Comparison of ENCODE assay signal across 15 cellular contexts in the genomic region with DNA sequence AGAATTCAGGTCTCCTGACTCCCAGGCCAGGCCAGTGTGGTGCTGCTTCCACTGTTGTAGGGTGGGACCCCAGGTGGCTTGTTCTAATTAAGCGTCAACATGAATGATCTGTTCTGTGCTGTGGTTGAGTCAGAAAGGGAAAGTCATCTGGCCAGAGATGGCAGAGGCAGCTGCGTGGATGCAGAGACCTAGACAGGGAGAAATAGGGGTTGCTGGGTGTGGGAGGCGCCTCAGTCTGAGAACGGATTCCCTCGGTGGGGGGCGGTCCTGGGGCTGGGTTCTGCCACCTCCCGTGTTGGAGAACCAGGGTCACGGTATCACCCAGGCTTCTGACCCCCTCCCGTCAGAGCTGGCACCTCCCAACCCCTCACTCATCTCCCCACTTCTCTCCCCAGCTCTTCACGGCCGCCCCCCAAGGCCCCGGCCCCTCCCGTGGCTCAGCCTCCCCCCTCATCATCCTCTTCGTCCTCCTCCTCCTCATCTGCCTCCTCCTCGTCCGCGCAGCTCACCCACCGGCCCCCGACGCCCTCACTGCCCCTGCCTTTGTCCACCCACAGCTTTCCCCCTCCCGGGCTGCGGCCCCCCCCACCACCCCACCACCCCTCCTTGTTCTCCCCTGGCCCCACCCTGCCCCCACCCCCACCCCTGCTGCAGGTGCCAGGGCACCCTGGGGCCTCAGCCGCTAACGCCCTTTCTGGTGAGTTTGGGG. TPM values are rescaled to one million over a fixed set of nuclear protein-coding genes. Genes with fewer than 3 reads are reported as not detected.
A peak's percentile ranks its signal among the peaks of the same experiment; 100 is the strongest.
DNase-seq lines count a peak whose midpoint lies in the region; ATAC-seq and TF ChIP-seq lines count a peak whose summit lies in the region.
"Had no signal": no experiment of that assay in that cellular context is flagged by ENCODE, and none has a peak within 500 bp of the region (broad histone marks: within the 10 kb centered on the region; RNA-seq: fewer than 3 reads in every experiment).

No MANE protein-coding gene starts in this region.

- peaks cover 72% of the 10 kb centered on the region for H3K36me3 ChIP-seq in CD4-positive, CD25-positive, alpha-beta regulatory T cell (ENCODE audit: control insufficient read depth, insufficient read depth, low read length)
- H3K36me3 ChIP-seq in testis (ENCODE audit: low read depth, missing control alignments), result no peaks in the 10 kb centered on the region

- peak; percentile 28 for DNase-seq in A172 (ENCODE audit: low spot score)
- DNase-seq in CD4-positive, CD25-positive, alpha-beta regulatory T cell, result no peak
- no peak for DNase-seq in activated T-helper 1 cell treated with anti-CD3 and anti-CD28 coated beads, Interleukin-12 subunit alpha, Interleukin-12 subunit beta, Interleukin-2, Interleukin-4 antibody, amounts not matched to agents 30 ng/mL and 10 ng/mL and 1 ng/mL, durations not matched to agents 14 hours and 24 hours and 36 hours (ENCODE audit: low spot score)
- DNase-seq in immature natural killer cell, result no peak
- DNase-seq in foreskin keratinocyte, result no peak
- no peak for DNase-seq in NCI-H526 treated with DMSO at 0.1 percent for 48 hours (lab: John Stamatoyannopoulos, UW)
- no peak for DNase-seq in testis
- DNase-seq in KG1 (lab: John Stamatoyannopoulos, UW), result no peak
- DNase-seq: gastrocnemius medialis, NCI-H1105, SHP77, T1000 had no signal

- no peaks in the 10 kb centered on the region for H3K9me3 ChIP-seq in CD4-positive, CD25-positive, alpha-beta regulatory T cell (ENCODE audit: control insufficient read depth in 2 of 2, low read length in 2 of 2)
- H3K9me3 ChIP-seq in testis, result no peaks in the 10 kb centered on the region
- H3K9me3 ChIP-seq: gastrocnemius medialis, thoracic aorta had no signal

- 65 to 74% methylated on average over 22 to 23 of the region's 24 CpGs for WGBS in testis, 2 donors

- no peak overlapping the region for H3K4me3 ChIP-seq in CD4-positive, CD25-positive, alpha-beta regulatory T cell (ENCODE audit: low read depth, low read length)
- no peak overlapping the region for H3K4me3 ChIP-seq in testis
- H3K4me3 ChIP-seq: cardiac muscle cell, gastrocnemius medialis, K562, thoracic aorta had no signal

- ATAC-seq in CD4-positive, CD25-positive, alpha-beta regulatory T cell (ENCODE audit: low read depth in 2 of 2), result no peak
- ATAC-seq in foreskin keratinocyte, result no peak
- ATAC-seq: gastrocnemius medialis, K562 had no signal

- intact Hi-C loops in activated T-helper 1 cell treated with anti-CD3 and anti-CD28 coated beads, Interleukin-12 subunit alpha, Interleukin-12 subunit beta, Interleukin-2, Interleukin-4 antibody, amounts not matched to agents 30 ng/mL and 10 ng/mL and 1 ng/mL, durations not matched to agents 14 hours and 24 hours and 36 hours (cut with micrococcal nuclease), result no loop called here
- intact Hi-C loops in testis (cut with DNase I; ENCODE audit: low total_unique reads), result no loop called here

- no peak for TF ChIP-seq POLR2A in testis (IDR thresholded peaks at IDR 0.05)

- H3K36me3 Mint-ChIP-seq in CD4-positive, CD25-positive, alpha-beta regulatory T cell, result peaks cover 36% of the 10 kb centered on the region
- peaks cover 53% of the 10 kb centered on the region for H3K36me3 Mint-ChIP-seq in activated T-helper 1 cell treated with anti-CD3 and anti-CD28 coated beads, Interleukin-12 subunit alpha, Interleukin-12 subunit beta, Interleukin-2, Interleukin-4 antibody, amounts not matched to agents 30 ng/mL and 10 ng/mL and 1 ng/mL, durations not matched to agents 14 hours and 24 hours and 36 hours (ENCODE audit: low read depth)
- peaks cover 16 to 35% (median 18%) of the 10 kb centered on the region in 3 donors for H3K36me3 Mint-ChIP-seq in immature natural killer cell

- H3K27me3 Mint-ChIP-seq in CD4-positive, CD25-positive, alpha-beta regulatory T cell, result no peaks in the 10 kb centered on the region
- H3K27me3 Mint-ChIP-seq in activated T-helper 1 cell treated with anti-CD3 and anti-CD28 coated beads, Interleukin-12 subunit alpha, Interleukin-12 subunit beta, Interleukin-2, Interleukin-4 antibody, amounts not matched to agents 30 ng/mL and 10 ng/mL and 1 ng/mL, durations not matched to agents 14 hours and 24 hours and 36 hours (ENCODE audit: insufficient read depth), result no peaks in the 10 kb centered on the region
- peaks cover 0 to 5% (median 3%) of the 10 kb centered on the region in 3 donors for H3K27me3 Mint-ChIP-seq in immature natural killer cell (ENCODE audit: low read depth in 3 of 3)

- peak overlapping the region in 3 of 4 donors; percentile 14 to 93 (median 44) for H3K4me3 Mint-ChIP-seq in CD4-positive, CD25-positive, alpha-beta regulatory T cell
- peak overlapping the region; percentile 53 for H3K4me3 Mint-ChIP-seq in activated T-helper 1 cell treated with anti-CD3 and anti-CD28 coated beads, Interleukin-12 subunit alpha, Interleukin-12 subunit beta, Interleukin-2, Interleukin-4 antibody, amounts not matched to agents 30 ng/mL and 10 ng/mL and 1 ng/mL, durations not matched to agents 14 hours and 24 hours and 36 hours
- peak overlapping the region in 1 of 5 donors; percentile 33 for H3K4me3 Mint-ChIP-seq in immature natural killer cell

- H3K9me3 Mint-ChIP-seq in CD4-positive, CD25-positive, alpha-beta regulatory T cell, result no peaks in the 10 kb centered on the region
- H3K9me3 Mint-ChIP-seq in activated T-helper 1 cell treated with anti-CD3 and anti-CD28 coated beads, Interleukin-12 subunit alpha, Interleukin-12 subunit beta, Interleukin-2, Interleukin-4 antibody, amounts not matched to agents 30 ng/mL and 10 ng/mL and 1 ng/mL, durations not matched to agents 14 hours and 24 hours and 36 hours, result no peaks in the 10 kb centered on the region
- H3K9me3 Mint-ChIP-seq in immature natural killer cell, result no peaks in the 10 kb centered on the region

- peak overlapping the region in 2 of 3 donors; percentile 60 to 81 for H3K27ac Mint-ChIP-seq in CD4-positive, CD25-positive, alpha-beta regulatory T cell
- no peak overlapping the region for H3K27ac Mint-ChIP-seq in activated T-helper 1 cell treated with anti-CD3 and anti-CD28 coated beads, Interleukin-12 subunit alpha, Interleukin-12 subunit beta, Interleukin-2, Interleukin-4 antibody, amounts not matched to agents 30 ng/mL and 10 ng/mL and 1 ng/mL, durations not matched to agents 14 hours and 24 hours and 36 hours
- H3K27ac Mint-ChIP-seq in immature natural killer cell, result peak overlapping the region in 4 of 6 donors; percentile 1 to 58 (median 48)

- no peak overlapping the region for H3K27ac ChIP-seq in CD4-positive, CD25-positive, alpha-beta regulatory T cell (ENCODE audit: insufficient read depth, low read length, poor library complexity, severe bottlenecking)
- H3K27ac ChIP-seq in foreskin keratinocyte (no peak overlapping the region), testis (no peak overlapping the region)
- H3K27ac ChIP-seq: cardiac muscle cell, gastrocnemius medialis, thoracic aorta had no signal

- H3K4me1 Mint-ChIP-seq in CD4-positive, CD25-positive, alpha-beta regulatory T cell, result peaks cover 12 to 46% (median 29%) of the 10 kb centered on the region in 4 donors
- peaks cover 38% of the 10 kb centered on the region for H3K4me1 Mint-ChIP-seq in activated T-helper 1 cell treated with anti-CD3 and anti-CD28 coated beads, Interleukin-12 subunit alpha, Interleukin-12 subunit beta, Interleukin-2, Interleukin-4 antibody, amounts not matched to agents 30 ng/mL and 10 ng/mL and 1 ng/mL, durations not matched to agents 14 hours and 24 hours and 36 hours (ENCODE audit: low read depth)
- H3K4me1 Mint-ChIP-seq in immature natural killer cell, result peaks cover 33 to 38% of the 10 kb centered on the region in 2 donors

- TF ChIP-seq CTCF in foreskin keratinocyte (conservative IDR thresholded peaks at IDR 0.05) (no peak), testis (IDR thresholded peaks at IDR 0.05) (no peak)

- peaks cover 44% of the 10 kb centered on the region for H3K4me1 ChIP-seq in CD4-positive, CD25-positive, alpha-beta regulatory T cell (ENCODE audit: control insufficient read depth, insufficient read depth, low read length, poor library complexity, severe bottlenecking)
- peaks cover 9% of the 10 kb centered on the region for H3K4me1 ChIP-seq in foreskin keratinocyte
- H3K4me1 ChIP-seq in testis, result peaks cover 28% of the 10 kb centered on the region

- no peaks in the 10 kb centered on the region for H3K27me3 ChIP-seq in CD4-positive, CD25-positive, alpha-beta regulatory T cell (ENCODE audit: control insufficient read depth, insufficient read depth, low read length)
- H3K27me3 ChIP-seq in foreskin keratinocyte (no peaks in the 10 kb centered on the region), testis (no peaks in the 10 kb centered on the region)
- H3K27me3 ChIP-seq: cardiac muscle cell, gastrocnemius medialis had no signal

RNA-seq across cellular contexts. Expression of gene FBRS, which starts 5.7 kb away (rescaled TPM):
- 16.0 and 24.9 TPM in 2 replicates for total RNA-seq in A172 (2014; rRNA removed; shearing (Covaris generic))
- 179 TPM for total RNA-seq in CD4-positive, CD25-positive, alpha-beta regulatory T cell
- 1 to 10 TPM; 2.3 to 4.2 (median 3.3) TPM for polyA plus RNA-seq in CD4-positive, CD25-positive, alpha-beta regulatory T cell
- total RNA-seq in activated T-helper 1 cell treated with anti-CD3 and anti-CD28 coated beads, Interleukin-12 subunit alpha, Interleukin-12 subunit beta, Interleukin-2, Interleukin-4 antibody, amounts not matched to agents 30 ng/mL and 10 ng/mL and 1 ng/mL, durations not matched to agents 14 hours and 24 hours and 36 hours, result 116 and 125 TPM in 2 replicates
- polyA plus RNA-seq in immature natural killer cell, result 1 to 10 TPM in 2 of 3 donors, under 1 TPM in 1; 0.06 to 5.5 (median 1.9) TPM
- 23.0 and 25.2 TPM in 2 replicates for total RNA-seq in foreskin keratinocyte
- 30.9 and 31.2 TPM in 2 replicates for polyA plus RNA-seq in foreskin keratinocyte
- total RNA-seq in testis, result 100 to 1,000 TPM; 140 to 165 TPM
- 302 TPM for polyA plus RNA-seq in testis (ENCODE audit: insufficient read depth, low read depth, low replicate concordance)

RNA-seq across cellular contexts. Expression of gene PRR14, which starts 13.2 kb away (rescaled TPM):
- 9.1 and 13.7 TPM in 2 replicates for total RNA-seq in A172 (2014; rRNA removed; shearing (Covaris generic))
- total RNA-seq in CD4-positive, CD25-positive, alpha-beta regulatory T cell, result 104 TPM
- polyA plus RNA-seq in CD4-positive, CD25-positive, alpha-beta regulatory T cell, result 10 to 100 TPM; 12.7 to 15.5 (median 13.8) TPM
- total RNA-seq in activated T-helper 1 cell treated with anti-CD3 and anti-CD28 coated beads, Interleukin-12 subunit alpha, Interleukin-12 subunit beta, Interleukin-2, Interleukin-4 antibody, amounts not matched to agents 30 ng/mL and 10 ng/mL and 1 ng/mL, durations not matched to agents 14 hours and 24 hours and 36 hours, result 91.9 and 97.4 TPM in 2 replicates
- polyA plus RNA-seq in immature natural killer cell (10 to 100 TPM; 10.6 to 29.5 (median 12.9) TPM), foreskin keratinocyte (37.0 and 39.0 TPM in 2 replicates), testis (ENCODE audit: insufficient read depth, low read depth, low replicate concordance) (37.0 TPM)
- total RNA-seq in foreskin keratinocyte (25.7 and 26.6 TPM in 2 replicates), testis (10 to 100 TPM; 60.0 to 66.3 TPM)

RNA-seq across cellular contexts. Expression of gene SRCAP, which starts 35.0 kb away (rescaled TPM):
- 9.3 and 11.4 TPM in 2 replicates for total RNA-seq in A172 (2014; rRNA removed; shearing (Covaris generic))
- total RNA-seq in CD4-positive, CD25-positive, alpha-beta regulatory T cell, result 83.0 TPM
- polyA plus RNA-seq in CD4-positive, CD25-positive, alpha-beta regulatory T cell, result 10 to 100 TPM in 1 of 4 donors, 1 to 10 TPM in 3; 4.9 to 12.4 (median 7.5) TPM
- total RNA-seq in activated T-helper 1 cell treated with anti-CD3 and anti-CD28 coated beads, Interleukin-12 subunit alpha, Interleukin-12 subunit beta, Interleukin-2, Interleukin-4 antibody, amounts not matched to agents 30 ng/mL and 10 ng/mL and 1 ng/mL, durations not matched to agents 14 hours and 24 hours and 36 hours, result 91.1 and 93.4 TPM in 2 replicates
- polyA plus RNA-seq in immature natural killer cell (10 to 100 TPM in 1 of 3 donors, 1 to 10 TPM in 2; 1.9 to 38.9 (median 2.8) TPM), foreskin keratinocyte (0.60 and 0.96 TPM in 2 replicates), testis (ENCODE audit: insufficient read depth, low read depth, low replicate concordance) (44.3 TPM)
- total RNA-seq in foreskin keratinocyte (16.0 TPM in 2 replicates), testis (10 to 100 TPM; 74.3 to 80.8 TPM)

RNA-seq across cellular contexts. Expression of gene ZNF689, which starts 53.8 kb away (rescaled TPM):
- total RNA-seq in A172 (2014; rRNA removed; shearing (Covaris generic)), result 11.7 and 16.6 TPM in 2 replicates
- 14.0 TPM for total RNA-seq in CD4-positive, CD25-positive, alpha-beta regulatory T cell
- 10 to 100 TPM in 2 of 4 donors, 1 to 10 TPM in 2; 8.1 to 16.0 (median 12.2) TPM for polyA plus RNA-seq in CD4-positive, CD25-positive, alpha-beta regulatory T cell
- total RNA-seq in activated T-helper 1 cell treated with anti-CD3 and anti-CD28 coated beads, Interleukin-12 subunit alpha, Interleukin-12 subunit beta, Interleukin-2, Interleukin-4 antibody, amounts not matched to agents 30 ng/mL and 10 ng/mL and 1 ng/mL, durations not matched to agents 14 hours and 24 hours and 36 hours, result 14.7 TPM in 2 replicates
- polyA plus RNA-seq in immature natural killer cell (10 to 100 TPM in 1 of 3 donors, 1 to 10 TPM in 2; 7.5 to 14.7 (median 8.4) TPM), foreskin keratinocyte (3.6 and 4.2 TPM in 2 replicates), testis (ENCODE audit: insufficient read depth, low read depth, low replicate concordance) (82.7 TPM)
- total RNA-seq in foreskin keratinocyte (7.6 and 8.4 TPM in 2 replicates), testis (10 to 100 TPM; 33.0 to 41.3 TPM)
